ENCODE assay signal across 8 cellular contexts in genomic region chr2:74458132-74458956, GRCh38. TPM values are rescaled to one million over a fixed set of nuclear protein-coding genes. Genes with fewer than 3 reads are reported as not detected.
DNase-seq lines count a peak whose midpoint lies in the region; ATAC-seq, FAIRE-seq and TF ChIP-seq lines count a peak whose summit lies in the region.

Gene WBP1 (plus strand): TSS chr2:74458438. CDS start chr2:74458603, 165 bp downstream.

- H3K4me3 ChIP-seq in ACC112 (ENCODE audit: low read depth, low read length) = peak within 1 kb of the TSS; percentile 91
- H3K4me3 ChIP-seq in WI38 (ENCODE audit: low read depth, low read length) = peak within 1 kb of the TSS; percentile 79
- peak within 1 kb of the TSS; percentile 83 for H3K4me3 ChIP-seq in bronchial epithelial cell (ENCODE audit: low read depth, low read length)
- H3K4me3 ChIP-seq in iPS-20b (ENCODE audit: low read length) = peak within 1 kb of the TSS; percentile 95
- peak within 1 kb of the TSS; percentile 58 to 76 (median 65) for H3K4me3 ChIP-seq in skin epidermis

- H3K9ac ChIP-seq in iPS-20b (ENCODE audit: low read depth, low read length) = peak within 1 kb of the TSS; percentile 97

- H3K4me1 ChIP-seq in ACC112 (ENCODE audit: control insufficient read depth, insufficient read depth, low read length, unreplicated experiment) (peaks cover 20% of the 10 kb centered on the region), iPS-20b (ENCODE audit: insufficient read depth, low read length) (peaks cover 10% of the 10 kb centered on the region)

- H3K27ac ChIP-seq in ACC112 (ENCODE audit: low read depth, low read length) (peak within 1 kb of the TSS; percentile 83), iPS-20b (ENCODE audit: low read length) (peak within 1 kb of the TSS; percentile 97), skin epidermis (peak within 1 kb of the TSS; percentile 24 to 99 (median 94))

- TF ChIP-seq CTCF in WI38 (IDR thresholded peaks at IDR 0.05; ENCODE audit: low read depth, low read length) (no peak), bronchial epithelial cell (IDR thresholded peaks at IDR 0.05; ENCODE audit: insufficient read depth, low read length, severe bottlenecking) (no peak)

- peak; percentile 75 for FAIRE-seq in bronchial epithelial cell (lab: Jason Lieb, UNC)

- peak; percentile 83 for ATAC-seq in GM18873 (IDR thresholded peaks at IDR 0.05; ENCODE audit: low FRiP score, unreplicated experiment)
- ATAC-seq in HG03159 (IDR thresholded peaks at IDR 0.05; ENCODE audit: unreplicated experiment) = peak; percentile 81

- H3K36me3 ChIP-seq in ACC112 (ENCODE audit: insufficient read depth, low read length) (no peaks in the 10 kb centered on the region), bronchial epithelial cell (ENCODE audit: control insufficient read depth, insufficient read depth, low read length) (peaks cover 10% of the 10 kb centered on the region), iPS-20b (ENCODE audit: insufficient read depth, low read depth, low read length) (peaks cover 17% of the 10 kb centered on the region)

- no peaks in the 10 kb centered on the region for H3K27me3 ChIP-seq in ACC112 (ENCODE audit: insufficient read depth, low read length)
- no peaks in the 10 kb centered on the region for H3K27me3 ChIP-seq in bronchial epithelial cell (ENCODE audit: control insufficient read depth, insufficient read depth, low read length)
- H3K27me3 ChIP-seq in iPS-20b (ENCODE audit: insufficient read depth, low read length) = no peaks in the 10 kb centered on the region

- no peaks in the 10 kb centered on the region for H3K9me3 ChIP-seq in iPS-20b (ENCODE audit: insufficient read depth, low read depth, low read length)

- H2AFZ ChIP-seq in ACC112 (ENCODE audit: low read length, unreplicated experiment) = peak within 1 kb of the TSS; percentile 84

- DNase-seq in NCI-H2227 treated with DMSO at 0.1 percent for 48 hours (lab: John Stamatoyannopoulos, UW) (peak; percentile 100), bronchial epithelial cell (ENCODE audit: low read depth) (peak; percentile 100)

- peaks cover 17% of the 10 kb centered on the region for H3K79me2 ChIP-seq in ACC112 (ENCODE audit: control insufficient read depth, insufficient read depth, low read length, unreplicated experiment)

RNA-seq across cellular contexts. Expression of gene WBP1, which starts in this region (rescaled TPM):
- 31.1 and 50.3 TPM in 2 replicates for total RNA-seq in bronchial epithelial cell

Comparison
In these comparisons a context has a peak if more than half of its experiments do, and no peak if none do; other contexts are left out.
1. Peak in every context shown above with its lines: DNase-seq, ATAC-seq, H3K4me3 ChIP-seq and H3K27ac ChIP-seq.